ENCODE assay signal across 29 cellular contexts in the genomic region with DNA sequence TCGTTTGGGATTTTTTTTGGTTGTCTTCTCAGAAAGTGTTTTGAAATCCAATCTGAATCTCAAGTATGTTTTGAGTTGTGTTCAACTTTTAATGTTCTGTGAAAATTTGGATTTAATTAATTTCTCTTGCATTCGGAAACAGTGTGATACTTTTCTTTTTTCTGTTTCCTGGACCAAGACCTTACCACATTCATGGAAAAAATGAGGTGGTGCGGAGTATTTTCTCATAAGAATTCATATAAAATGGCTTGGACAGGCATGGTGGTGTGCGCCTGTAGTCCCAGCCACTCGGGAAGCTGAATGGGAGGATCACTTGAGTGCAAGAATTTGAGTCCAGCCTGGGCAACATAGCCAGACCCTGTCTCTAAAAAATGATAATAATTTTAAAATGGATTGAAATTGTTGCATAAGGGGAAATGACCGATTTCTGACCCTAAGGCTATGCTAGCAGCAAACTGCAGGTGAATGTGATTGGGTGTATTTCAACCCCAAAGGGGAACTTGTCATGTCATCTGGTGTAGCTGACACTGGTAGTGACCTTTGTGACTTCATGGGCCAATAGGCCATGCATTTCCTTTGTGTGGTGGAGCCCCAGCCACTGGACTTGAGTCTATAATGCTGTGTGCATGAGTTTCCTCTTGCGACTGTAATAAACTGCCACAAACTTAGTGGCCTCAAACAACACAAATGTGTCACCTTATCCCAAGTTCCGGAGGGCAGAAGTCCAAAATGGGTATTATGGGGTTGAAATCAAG.
A peak's percentile ranks its signal among the peaks of the same experiment; 100 is the strongest.
DNase-seq lines count a peak whose midpoint lies in the region; ATAC-seq, FAIRE-seq and TF ChIP-seq lines count a peak whose summit lies in the region.
"Had no signal": no experiment of that assay in that cellular context is flagged by ENCODE, and none has a peak within 500 bp of the region (broad histone marks: within the 10 kb centered on the region; RNA-seq: fewer than 3 reads in every experiment).

No MANE protein-coding gene starts in this region.

- CTCF ChIA-PET in mammary epithelial cell (lab: Charles Lee; ENCODE audit: low non-redundant PET) = no interaction called here

- WGBS in mammary epithelial cell (ENCODE audit: low coverage, missing lambda C conversion rate) = 84% methylated on average over 8 of the region's 8 CpGs
- 95% methylated on average over 8 of the region's 8 CpGs for WGBS in hepatocyte (ENCODE audit: low lambda C conversion rate, missing lambda C conversion rate)

- H3K27ac ChIP-seq in lower lobe of right lung = no peak overlapping the region
- H3K27ac ChIP-seq in upper lobe of right lung = peak overlapping the region; percentile 17
- no peak overlapping the region for H3K27ac ChIP-seq in mammary epithelial cell (ENCODE audit: insufficient read depth, low read depth, low read length)
- H3K27ac ChIP-seq in hepatocyte = no peak overlapping the region
- H3K27ac ChIP-seq: gastrocnemius medialis, left ventricle myocardium inferior, pancreas, SK-N-MC, transverse colon, VCaP had no signal

- H3K4me3 ChIP-seq in lower lobe of right lung (no peak overlapping the region), upper lobe of right lung (no peak overlapping the region), mammary epithelial cell (replicated peaks in 1 of 3; ENCODE audit: insufficient read depth in 1 of 3, low read depth in 2 of 3, low read length in 3 of 3) (no peak overlapping the region), hepatocyte (no peak overlapping the region)
- H3K4me3 ChIP-seq: gastrocnemius medialis, left ventricle myocardium inferior, pancreas, SK-N-MC, transverse colon had no signal

- dilution Hi-C loops in mammary epithelial cell (cut with HindIII; ENCODE audit: low sequenced_read_pairs) = no loop called here

- H3K27me3 ChIP-seq in lower lobe of right lung (ENCODE audit: low read depth) (no peaks in the 10 kb centered on the region), upper lobe of right lung (no peaks in the 10 kb centered on the region), mammary epithelial cell (ENCODE audit: insufficient read depth, low read length) (no peaks in the 10 kb centered on the region), hepatocyte (no peaks in the 10 kb centered on the region)
- H3K27me3 ChIP-seq: gastrocnemius medialis, pancreas, transverse colon had no signal

- no peak overlapping the region for H3K9ac ChIP-seq in mammary epithelial cell (ENCODE audit: insufficient read depth, low read length)

- H3K4me1 ChIP-seq in lower lobe of right lung (peaks cover 7% of the 10 kb centered on the region), upper lobe of right lung (peaks cover 6% of the 10 kb centered on the region), mammary epithelial cell (ENCODE audit: insufficient read depth, low read length) (peaks cover 12% of the 10 kb centered on the region), hepatocyte (ENCODE audit: insufficient read depth) (peaks cover 5% of the 10 kb centered on the region)
- H3K4me1 ChIP-seq: left ventricle myocardium inferior, pancreas, transverse colon had no signal

- TF ChIP-seq CTCF in lower lobe of right lung (IDR thresholded peaks at IDR 0.05) = no peak
- no peak for TF ChIP-seq CTCF in upper lobe of right lung (IDR thresholded peaks at IDR 0.05)
- no peak for TF ChIP-seq CTCF in mammary epithelial cell (conservative IDR thresholded peaks at IDR 0.05 in 1 of 2, IDR thresholded peaks at IDR 0.05 in 1 of 2; ENCODE audit: extremely low read depth in 1 of 2, insufficient read depth in 1 of 2, low read depth in 1 of 2, low read length in 2 of 2)
- TF ChIP-seq CTCF in hepatocyte (IDR thresholded peaks at IDR 0.05; ENCODE audit: poor library complexity) = no peak

- no peak overlapping the region for H3K4me2 ChIP-seq in mammary epithelial cell (ENCODE audit: insufficient read depth, low read depth, low read length)
- no peak overlapping the region for H3K4me2 ChIP-seq in hepatocyte

- no peak for DNase-seq in HTR-8/SVneo (ENCODE audit: insufficient read length, low spot score)
- DNase-seq in SKM-1 (lab: John Stamatoyannopoulos, UW; ENCODE audit: unreplicated experiment) = peak; percentile 14
- no peak for DNase-seq in lower lobe of right lung
- DNase-seq in upper lobe of right lung = no peak
- DNase-seq in mammary epithelial cell = no peak
- DNase-seq in AG20443 (ENCODE audit: low spot score) = no peak
- no peak for DNase-seq in hepatocyte (ENCODE audit: low spot score)
- DNase-seq: activated CD4-positive, alpha-beta T cell treated with anti-CD3 and anti-CD28 coated beads for 4 hours; activated gamma-delta T cell; activated T-cell treated with anti-CD3 and anti-CD28 coated beads, Interleukin-2, amount 50 U/mL, for 1 hour; CD4-positive, alpha-beta T cell; central memory CD4-positive, alpha-beta T cell; dermis blood vessel endothelial cell; gastrocnemius medialis; hypothalamus; immature natural killer cell; left ventricle myocardium inferior; NCI-H1417 treated with DMSO at 0.1 percent for 48 hours; NCI-H2081 treated with DMSO at 0.1 percent for 48 hours; NCI-H345; pancreas; retina; small intestine; transverse colon had no signal

- H3K9me3 ChIP-seq in lower lobe of right lung = no peaks in the 10 kb centered on the region
- H3K9me3 ChIP-seq in upper lobe of right lung = no peaks in the 10 kb centered on the region
- H3K9me3 ChIP-seq in mammary epithelial cell (replicated peaks; ENCODE audit: insufficient read depth, low read length) = no peaks in the 10 kb centered on the region
- H3K9me3 ChIP-seq in hepatocyte (ENCODE audit: low read depth) = no peaks in the 10 kb centered on the region
- H3K9me3 ChIP-seq: gastrocnemius medialis, left ventricle myocardium inferior, pancreas, transverse colon had no signal

- in situ Hi-C loops in mammary epithelial cell (cut with MboI; ENCODE audit: low sequenced_read_pairs in 2 of 2) = no loop called here

- no peaks in the 10 kb centered on the region for H4K20me1 ChIP-seq in mammary epithelial cell (ENCODE audit: insufficient read depth, low read length)
- no peaks in the 10 kb centered on the region for H4K20me1 ChIP-seq in hepatocyte (ENCODE audit: insufficient read depth, poor library complexity, severe bottlenecking)

- ATAC-seq in lower lobe of right lung (peak; percentile 36 to 77), upper lobe of right lung (peak; percentile 83)
- ATAC-seq: gastrocnemius medialis; natural killer cell treated with Interleukin-12 subunit alpha and Interleukin-12 subunit beta and Interleukin-15 and Interleukin-18, amount 100 ng/mL, for 72 hours; pancreas had no signal

- intact Hi-C loops in lower lobe of right lung (cut with DNase I) (no loop called here), upper lobe of right lung (cut with DNase I) (no loop called here), mammary epithelial cell (cut with micrococcal nuclease) (no loop called here)

- peak; percentile 4 for FAIRE-seq in HTR-8/SVneo (lab: Jason Lieb, UNC)
- FAIRE-seq: endometrium, H54, pancreas, small intestine had no signal

- H3K36me3 ChIP-seq in lower lobe of right lung = no peaks in the 10 kb centered on the region
- no peaks in the 10 kb centered on the region for H3K36me3 ChIP-seq in upper lobe of right lung
- no peaks in the 10 kb centered on the region for H3K36me3 ChIP-seq in mammary epithelial cell (ENCODE audit: insufficient read depth, low read length)
- no peaks in the 10 kb centered on the region for H3K36me3 ChIP-seq in hepatocyte (replicated peaks; ENCODE audit: insufficient read depth, low read depth)
- H3K36me3 ChIP-seq: gastrocnemius medialis, left ventricle myocardium inferior, pancreas, transverse colon had no signal

- H2AFZ ChIP-seq in mammary epithelial cell (ENCODE audit: low read depth, low read length) (no peak overlapping the region), hepatocyte (no peak overlapping the region)

- BruUV-seq in mammary epithelial cell (replicated peaks; lab: Mats Ljungman, UMichigan) = no TSS peak

- H3K79me2 ChIP-seq in mammary epithelial cell (ENCODE audit: insufficient read depth, low read length) (no peaks in the 10 kb centered on the region), hepatocyte (no peaks in the 10 kb centered on the region)

- no peaks in the 10 kb centered on the region for H3K9me2 ChIP-seq in hepatocyte (replicated peaks; ENCODE audit: insufficient read depth)
